Comparison of ENCODE assay signal across 10 cellular contexts in the genomic region with DNA sequence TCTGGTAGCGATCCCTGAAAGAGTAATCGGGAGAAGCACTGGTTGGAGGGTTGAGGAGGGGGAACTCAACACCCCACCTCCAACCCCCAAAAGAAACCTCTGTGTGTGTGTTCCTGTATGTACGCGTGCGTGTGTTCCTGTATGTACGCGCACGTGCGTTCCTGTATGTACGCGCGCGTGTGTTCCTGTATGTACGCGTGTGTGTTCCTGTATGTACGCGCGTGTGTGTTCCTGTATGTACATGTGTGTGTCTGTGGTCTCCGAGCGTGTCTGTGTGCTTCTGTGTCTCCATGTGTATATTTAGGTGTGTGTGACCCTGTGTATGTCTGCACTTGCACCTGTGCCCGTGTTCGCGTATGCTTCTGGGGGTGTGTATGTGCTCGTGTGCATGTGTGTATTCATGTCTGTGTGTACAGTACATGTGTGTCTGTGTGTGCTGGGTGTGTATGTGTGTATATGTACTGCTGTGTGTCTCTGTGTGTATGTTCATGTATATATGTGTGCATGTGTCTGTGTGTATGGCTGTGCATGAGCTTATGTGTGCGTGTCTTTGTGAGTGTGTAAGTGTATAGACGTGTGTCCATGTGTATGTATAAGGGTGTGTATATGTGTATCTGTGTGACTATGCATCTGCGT. TPM values are rescaled to one million over a fixed set of nuclear protein-coding genes. Genes with fewer than 3 reads are reported as not detected.
DNase-seq lines count a peak whose midpoint lies in the region; ATAC-seq and TF ChIP-seq lines count a peak whose summit lies in the region.
"Had no signal": no experiment of that assay in that cellular context is flagged by ENCODE, and none has a peak within 500 bp of the region (broad histone marks: within the 10 kb centered on the region; RNA-seq: fewer than 3 reads in every experiment).

No MANE protein-coding gene starts in this region.

- DNase-seq in activated naive CD8-positive, alpha-beta T cell treated with anti-CD3 and anti-CD28 coated beads, Interleukin-2, amount 10 ng/mL, durations not matched to agents 7 days and 5 days = no peak
- no peak for DNase-seq in lower lobe of right lung
- DNase-seq in stomach = no peak
- no peak for DNase-seq in RPMI8226
- DNase-seq in hypothalamus (lab: John Stamatoyannopoulos, UW) = no peak
- DNase-seq: NCI-H1694, nucleus accumbens, SJCRH30 had no signal

- peaks cover 10 to 18% (median 17%) of the 10 kb centered on the region in 3 donors for H3K4me1 Mint-ChIP-seq in IgD-negative memory B cell
- peaks cover 40% of the 10 kb centered on the region for H3K4me1 Mint-ChIP-seq in activated naive CD8-positive, alpha-beta T cell treated with anti-CD3 and anti-CD28 coated beads, Interleukin-2, amount 10 ng/mL, durations not matched to agents 7 days and 5 days

- peak overlapping the region; percentile 14 to 84 (median 56) for H3K4me3 Mint-ChIP-seq in IgD-negative memory B cell
- peak overlapping the region; percentile 69 for H3K4me3 Mint-ChIP-seq in activated naive CD8-positive, alpha-beta T cell treated with anti-CD3 and anti-CD28 coated beads, Interleukin-2, amount 10 ng/mL, durations not matched to agents 7 days and 5 days

- no peaks in the 10 kb centered on the region for H3K9me3 Mint-ChIP-seq in IgD-negative memory B cell
- no peaks in the 10 kb centered on the region for H3K9me3 Mint-ChIP-seq in activated naive CD8-positive, alpha-beta T cell treated with anti-CD3 and anti-CD28 coated beads, Interleukin-2, amount 10 ng/mL, durations not matched to agents 7 days and 5 days

- H3K9me3 ChIP-seq in lower lobe of right lung = no peaks in the 10 kb centered on the region
- H3K9me3 ChIP-seq in stomach = no peaks in the 10 kb centered on the region
- H3K9me3 ChIP-seq: SJCRH30 had no signal

- no peaks in the 10 kb centered on the region for H3K27me3 Mint-ChIP-seq in IgD-negative memory B cell
- no peaks in the 10 kb centered on the region for H3K27me3 Mint-ChIP-seq in activated naive CD8-positive, alpha-beta T cell treated with anti-CD3 and anti-CD28 coated beads, Interleukin-2, amount 10 ng/mL, durations not matched to agents 7 days and 5 days

- H3K4me3 ChIP-seq in lower lobe of right lung (no peak overlapping the region), stomach (no peak overlapping the region)

- H3K27me3 ChIP-seq in lower lobe of right lung (ENCODE audit: low read depth) (no peaks in the 10 kb centered on the region), stomach (no peaks in the 10 kb centered on the region)
- H3K27me3 ChIP-seq: SJCRH30 had no signal

- POLR2A ChIA-PET in activated naive CD8-positive, alpha-beta T cell treated with anti-CD3 and anti-CD28 coated beads, Interleukin-2, amount 10 ng/mL, durations not matched to agents 7 days and 5 days (lab: Charles Lee) = interaction anchor here (1.4 to 3.1 kb wide), 8 partner anchors 12 to 121 kb away, joined by 3 to 51 read pairs (median 8); a partner anchor contains a TSS

- WGBS in stomach, 5 donors = 95 to 98% (median 96%) methylated on average over 27 of the region's 27 CpGs

- no peak for TF ChIP-seq EP300 in stomach (IDR thresholded peaks at IDR 0.05)

- H3K27ac ChIP-seq in lower lobe of right lung (peak overlapping the region; percentile 76), stomach (peak overlapping the region in 4 of 5 donors; percentile 78 to 83 (median 79))
- H3K27ac ChIP-seq: SJCRH30 had no signal

- no peaks in the 10 kb centered on the region for H3K36me3 Mint-ChIP-seq in IgD-negative memory B cell
- peaks cover 2% of the 10 kb centered on the region for H3K36me3 Mint-ChIP-seq in activated naive CD8-positive, alpha-beta T cell treated with anti-CD3 and anti-CD28 coated beads, Interleukin-2, amount 10 ng/mL, durations not matched to agents 7 days and 5 days

- H3K36me3 ChIP-seq in lower lobe of right lung = no peaks in the 10 kb centered on the region
- no peaks in the 10 kb centered on the region for H3K36me3 ChIP-seq in stomach
- H3K36me3 ChIP-seq: SJCRH30 had no signal

- intact Hi-C loops in lower lobe of right lung (cut with DNase I) = no loop called here
- intact Hi-C loops in stomach (cut with DNase I; ENCODE audit: low total_unique reads) = no loop called here

- H3K27ac Mint-ChIP-seq in IgD-negative memory B cell = peak overlapping the region; percentile 0 to 95 (median 87)
- H3K27ac Mint-ChIP-seq in activated naive CD8-positive, alpha-beta T cell treated with anti-CD3 and anti-CD28 coated beads, Interleukin-2, amount 10 ng/mL, durations not matched to agents 7 days and 5 days = peak overlapping the region; percentile 91

- H3K4me1 ChIP-seq in lower lobe of right lung (peaks cover 34% of the 10 kb centered on the region), stomach (peaks cover 14 to 39% (median 27%) of the 10 kb centered on the region in 4 donors)

- TF ChIP-seq CTCF in lower lobe of right lung (IDR thresholded peaks at IDR 0.05) = no peak
- TF ChIP-seq CTCF in stomach (IDR thresholded peaks at IDR 0.05) = no peak

- ATAC-seq in activated naive CD8-positive, alpha-beta T cell treated with anti-CD3 and anti-CD28 coated beads, Interleukin-2, amount 10 ng/mL, durations not matched to agents 7 days and 5 days (ENCODE audit: low read depth) = no peak
- ATAC-seq in lower lobe of right lung (peak in 1 of 2 donors; percentile 2), GM18517 (IDR thresholded peaks at IDR 0.05; ENCODE audit: unreplicated experiment) (no peak)

- TF ChIP-seq POLR2A in stomach (IDR thresholded peaks at IDR 0.05) = no peak

RNA-seq across cellular contexts. Expression of a gene that starts 42.9 kb away (rescaled TPM):
- 1,101 TPM for polyA plus RNA-seq in IgD-negative memory B cell
- 100 to 1,000 TPM; 350 to 352 TPM for total RNA-seq in activated naive CD8-positive, alpha-beta T cell treated with anti-CD3 and anti-CD28 coated beads, Interleukin-2, amount 10 ng/mL, durations not matched to agents 7 days and 5 days
- 242 TPM for total RNA-seq in lower lobe of right lung
- 100 to 1,000 TPM in 4 of 5 donors, 10 to 100 TPM in 1; 78.2 to 187 (median 119) TPM for total RNA-seq in stomach
- 10 to 100 TPM; 25.9 to 57.0 (median 31.4) TPM for polyA plus RNA-seq in stomach
